ENCODE assay signal across 1 cellular context in genomic region chr1:6461538-6462411, GRCh38.
TF ChIP-seq lines count a peak whose summit lies in the region.

No MANE protein-coding gene starts in this region.

TF ChIP-seq in HepG2, 621 proteins besides CTCF, POLR2A, EP300 and RAD21 (continued from another document):
- TF ChIP-seq ARID4A (CRISPR knock-in tag; IDR thresholded peaks at IDR 0.05; ENCODE audit: borderline replicate concordance) (peak; percentile 50; the same call in 1 of the 2 replicates), ZNF577 (CRISPR knock-in tag; IDR thresholded peaks at IDR 0.05; ENCODE audit: borderline replicate concordance, low read depth) (no peak), MAZ (IDR thresholded peaks at IDR 0.05; ENCODE audit: borderline replicate concordance, low read depth, low read length) (no peak), MAZ (CRISPR knock-in tag; IDR thresholded peaks at IDR 0.05; ENCODE audit: low read depth) (no peak), ZFP62 (CRISPR knock-in tag; IDR thresholded peaks at IDR 0.05) (no peak), ERF (CRISPR knock-in tag; IDR thresholded peaks at IDR 0.05) (no peak), TEAD2 (CRISPR knock-in tag; IDR thresholded peaks at IDR 0.05) (no peak), DMTF1 (CRISPR knock-in tag; IDR thresholded peaks at IDR 0.05) (no peak), NFYC (CRISPR knock-in tag; IDR thresholded peaks at IDR 0.05) (no peak), ZSCAN29 (CRISPR knock-in tag; conservative IDR thresholded peaks at IDR 0.05) (no peak), MAX (IDR thresholded peaks at IDR 0.05) (no peak), HINFP (CRISPR knock-in tag; IDR thresholded peaks at IDR 0.05; ENCODE audit: low read depth) (no peak), ZNF484 (CRISPR knock-in tag; IDR thresholded peaks at IDR 0.05; ENCODE audit: borderline replicate concordance, low read depth) (no peak), ZNF207 (IDR thresholded peaks at IDR 0.05; ENCODE audit: borderline replicate concordance) (no peak), CENPT (CRISPR knock-in tag; IDR thresholded peaks at IDR 0.05; ENCODE audit: low read depth) (no peak), GABPA (IDR thresholded peaks at IDR 0.05; ENCODE audit: low read depth, low read length) (no peak), GABPA (CRISPR knock-in tag; IDR thresholded peaks at IDR 0.05; ENCODE audit: low read depth) (no peak), SRSF4 (IDR thresholded peaks at IDR 0.05; ENCODE audit: low read depth, low read length, poor library complexity, severe bottlenecking) (no peak), ZMAT5 (CRISPR knock-in tag; IDR thresholded peaks at IDR 0.05; ENCODE audit: borderline replicate concordance, low read depth) (no peak), THAP11 (CRISPR knock-in tag; IDR thresholded peaks at IDR 0.05) (no peak), ZFX (CRISPR knock-in tag; IDR thresholded peaks at IDR 0.05; ENCODE audit: low read depth) (no peak), YEATS4 (CRISPR knock-in tag; IDR thresholded peaks at IDR 0.05; ENCODE audit: borderline replicate concordance) (no peak), NFIB (CRISPR knock-in tag; IDR thresholded peaks at IDR 0.05; ENCODE audit: borderline replicate concordance) (0 out of 2 replicates have a peak, but pooled peaks have one; percentile 47), SNRNP70 (IDR thresholded peaks at IDR 0.05; ENCODE audit: low read depth, low read length) (no peak), TMF1 (CRISPR knock-in tag; IDR thresholded peaks at IDR 0.05; ENCODE audit: low read depth) (0 out of 2 replicates have a peak, but pooled peaks have one; percentile 65), SP4 (CRISPR knock-in tag; IDR thresholded peaks at IDR 0.05) (peak; percentile 9; the same call in 1 of the 2 replicates), ZNF768 (CRISPR knock-in tag; IDR thresholded peaks at IDR 0.05) (no peak), GABPB1 (CRISPR knock-in tag; IDR thresholded peaks at IDR 0.05) (0 out of 2 replicates have a peak, but pooled peaks have one; percentile 6), ZNF749 (CRISPR knock-in tag; IDR thresholded peaks at IDR 0.05; ENCODE audit: borderline replicate concordance) (no peak), ZNF670 (CRISPR knock-in tag; IDR thresholded peaks at IDR 0.05; ENCODE audit: borderline replicate concordance) (no peak), FOXJ3 (CRISPR knock-in tag; IDR thresholded peaks at IDR 0.05; ENCODE audit: borderline replicate concordance) (no peak), ZNF775 (CRISPR knock-in tag; IDR thresholded peaks at IDR 0.05; ENCODE audit: borderline replicate concordance) (no peak), MYNN (CRISPR knock-in tag; IDR thresholded peaks at IDR 0.05; ENCODE audit: low read depth) (no peak), ZNF264 (CRISPR knock-in tag; IDR thresholded peaks at IDR 0.05) (no peak), ZNF30 (CRISPR knock-in tag; IDR thresholded peaks at IDR 0.05) (no peak; the same call in 1 of the 2 replicates), CSRNP2 (CRISPR knock-in tag; conservative IDR thresholded peaks at IDR 0.05; ENCODE audit: low read depth) (no peak), SAFB2 (CRISPR knock-in tag; IDR thresholded peaks at IDR 0.05; ENCODE audit: borderline replicate concordance, low read depth) (no peak), PHF8 (CRISPR knock-in tag; IDR thresholded peaks at IDR 0.05) (no peak), HHEX (CRISPR knock-in tag; IDR thresholded peaks at IDR 0.05) (no peak), HOXA5 (CRISPR knock-in tag; IDR thresholded peaks at IDR 0.05) (no peak), ZNF766 (CRISPR knock-in tag; IDR thresholded peaks at IDR 0.05; ENCODE audit: borderline replicate concordance) (0 out of 2 replicates have a peak, but pooled peaks have one; percentile 46), DDIT3 (CRISPR knock-in tag; IDR thresholded peaks at IDR 0.05) (no peak), SNAPC4 (CRISPR knock-in tag; IDR thresholded peaks at IDR 0.05) (no peak)
